In genomic region chr16:66255647-66256046, GRCh38 we compare ENCODE assay signal across 1 cellular context.
TF ChIP-seq lines count a peak whose summit lies in the region.

No MANE protein-coding gene starts in this region.

TF ChIP-seq in HepG2, 621 proteins besides CTCF, POLR2A, EP300 and RAD21 (continued from another document):
- TF ChIP-seq E2F1 (CRISPR knock-in tag; IDR thresholded peaks at IDR 0.05) (no peak), ZNF124 (CRISPR knock-in tag; IDR thresholded peaks at IDR 0.05) (no peak), ZBTB20 (CRISPR knock-in tag; IDR thresholded peaks at IDR 0.05; ENCODE audit: borderline replicate concordance, low read depth) (no peak), RBM39 (IDR thresholded peaks at IDR 0.05; ENCODE audit: low read depth, low read length, poor library complexity, severe bottlenecking) (no peak), TFE3 (CRISPR knock-in tag; IDR thresholded peaks at IDR 0.05) (no peak), TEAD2 (CRISPR knock-in tag; IDR thresholded peaks at IDR 0.05) (no peak)
